ENCODE assay signal across 15 cellular contexts in the genomic region with DNA sequence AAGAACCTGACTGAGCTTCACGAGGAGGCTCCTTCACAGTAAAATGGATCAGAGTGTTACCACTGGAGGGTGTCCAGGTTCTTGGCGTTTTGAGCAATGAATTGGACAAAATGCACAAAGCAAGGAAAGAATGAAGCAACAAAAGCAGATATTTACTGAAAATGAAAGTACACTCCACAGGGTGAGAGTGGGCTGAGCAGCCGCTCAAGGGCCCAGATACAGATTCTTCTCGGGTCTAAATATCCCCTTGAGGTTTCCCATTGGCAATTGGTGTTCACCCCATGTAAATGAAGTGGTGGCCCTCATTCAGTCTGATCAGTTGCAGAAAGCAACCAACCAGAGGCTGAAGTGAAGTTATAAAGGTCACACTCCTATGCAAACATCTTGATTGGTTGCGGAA.
A peak's percentile ranks its signal among the peaks of the same experiment; 100 is the strongest.
DNase-seq lines count a peak whose midpoint lies in the region; ATAC-seq, FAIRE-seq and TF ChIP-seq lines count a peak whose summit lies in the region.
"Had no signal": no experiment of that assay in that cellular context is flagged by ENCODE, and none has a peak within 500 bp of the region (broad histone marks: within the 10 kb centered on the region; RNA-seq: fewer than 3 reads in every experiment).

No MANE protein-coding gene starts in this region.

- H2AFZ ChIP-seq in GM12878 (ENCODE audit: control insufficient read depth, low read depth, low read length): no peak overlapping the region

- H3K79me2 ChIP-seq in GM12878 (ENCODE audit: control insufficient read depth, insufficient read depth, low read length): no peaks in the 10 kb centered on the region

- H3K27me3 Mint-ChIP-seq in activated naive CD8-positive, alpha-beta T cell treated with anti-CD3 and anti-CD28 coated beads for 36 hours: no peaks in the 10 kb centered on the region
- no peaks in the 10 kb centered on the region for H3K27me3 Mint-ChIP-seq in activated naive CD8-positive, alpha-beta T cell treated with anti-CD3 and anti-CD28 coated beads, Interleukin-2, amount 50 U/mL, for 24 hours
- no peaks in the 10 kb centered on the region for H3K27me3 Mint-ChIP-seq in Caco-2 (ENCODE audit: insufficient read depth, unreplicated experiment)
- H3K27me3 Mint-ChIP-seq: CD4-positive, alpha-beta T cell had no signal

- H3K36me3 ChIP-seq in Caco-2 (ENCODE audit: control insufficient read depth, insufficient read depth, low read length) (peaks cover 3% of the 10 kb centered on the region; the same call in 1 of the 2 replicates), GM12878 (ENCODE audit: control insufficient read depth in 2 of 2, insufficient read depth in 2 of 2, low read length in 1 of 2) (peaks cover 14 to 15% of the 10 kb centered on the region in 2 experiments), psoas muscle (ENCODE audit: insufficient read depth in 1 of 2, low read depth in 1 of 2) (peaks cover 0 to 35% of the 10 kb centered on the region in 2 donors), left ventricle myocardium inferior (peaks cover 30% of the 10 kb centered on the region)

- POLR2A ChIA-PET in Caco-2 (lab: Charles Lee): no interaction called here
- POLR2A ChIA-PET in GM12878 (lab: Charles Lee): no interaction called here

- no peak for ATAC-seq in activated naive CD8-positive, alpha-beta T cell treated with anti-CD3 and anti-CD28 coated beads, Interleukin-2, amount 50 U/mL, for 24 hours
- ATAC-seq in GM12878 (no peak), psoas muscle (no peak)

- H3K27ac ChIP-seq in GM12878 (ENCODE audit: control insufficient read depth, insufficient read depth) (no peak overlapping the region), psoas muscle (no peak overlapping the region), left ventricle myocardium inferior (replicated peaks) (no peak overlapping the region)
- H3K27ac ChIP-seq: C4-2B had no signal

- no peak overlapping the region for H3K9ac ChIP-seq in GM12878 (ENCODE audit: control insufficient read depth, insufficient read depth, low read length)

- H3K27me3 ChIP-seq in Caco-2 (replicated peaks; ENCODE audit: control insufficient read depth, insufficient read depth, low read length) (no peaks in the 10 kb centered on the region), GM12878 (replicated peaks in 1 of 2; ENCODE audit: control insufficient read depth in 2 of 2, insufficient read depth in 2 of 2, low read length in 1 of 2) (no peaks in the 10 kb centered on the region), psoas muscle (ENCODE audit: insufficient read depth in 3 of 3, low read length in 2 of 3) (no peaks in the 10 kb centered on the region), left ventricle myocardium inferior (ENCODE audit: low read depth) (no peaks in the 10 kb centered on the region)
- H3K27me3 ChIP-seq: BE2C had no signal

- WGBS in GM12878 (ENCODE audit: insufficient coverage, insufficient replicate concordance, low lambda C conversion rate, missing lambda C conversion rate): 39% methylated on average over 5 of the region's 5 CpGs
- 92 to 96% (median 96%) methylated on average over 5 of the region's 5 CpGs for WGBS in psoas muscle, 3 donors

- RAD21 ChIA-PET in GM12878 (lab: Charles Lee; ENCODE audit: unreplicated experiment): no interaction called here

- H3K9me3 Mint-ChIP-seq in activated naive CD8-positive, alpha-beta T cell treated with anti-CD3 and anti-CD28 coated beads for 36 hours: peaks cover 9% of the 10 kb centered on the region
- no peaks in the 10 kb centered on the region for H3K9me3 Mint-ChIP-seq in activated naive CD8-positive, alpha-beta T cell treated with anti-CD3 and anti-CD28 coated beads, Interleukin-2, amount 50 U/mL, for 24 hours
- H3K9me3 Mint-ChIP-seq in Caco-2 (ENCODE audit: unreplicated experiment): no peaks in the 10 kb centered on the region

- H4K20me1 ChIP-seq in GM12878 (ENCODE audit: control insufficient read depth, insufficient read depth): no peaks in the 10 kb centered on the region

- SMC1A ChIA-PET in GM12878 (lab: Charles Lee; ENCODE audit: uncharacterized antibody, unreplicated experiment): no interaction called here

- no peak for FAIRE-seq in GM12878 (lab: Jason Lieb, UNC)

- CTCF ChIA-PET in Caco-2 (lab: Charles Lee) (no interaction called here), GM12878 (lab: Yijun Ruan, JAX) (interaction anchor here (2.1 kb wide), 1 partner anchor 10 kb away, joined by 6 read pairs; no protein-coding TSS in a partner anchor)

- no peak for DNase-seq in activated naive CD8-positive, alpha-beta T cell treated with anti-CD3 and anti-CD28 coated beads for 36 hours
- DNase-seq in activated naive CD8-positive, alpha-beta T cell treated with anti-CD3 and anti-CD28 coated beads, Interleukin-2, amount 50 U/mL, for 24 hours: no peak
- DNase-seq in Caco-2: peak in 1 of 2 experiments; percentile 5
- no peak for DNase-seq in GM12878 (ENCODE audit: low read depth, low spot score)
- no peak for DNase-seq in psoas muscle
- DNase-seq in left ventricle myocardium inferior: no peak
- DNase-seq: ACHN; BE2C; CD4-positive, alpha-beta T cell; DMS153; DMS79; GDM1; GOT3; H7 had no signal

- TF ChIP-seq RAD21 in GM12878 (IDR thresholded peaks at IDR 0.05; ENCODE audit: insufficient read depth, low read depth, low read length): no peak

- peaks cover 39% of the 10 kb centered on the region for H3K36me3 Mint-ChIP-seq in activated naive CD8-positive, alpha-beta T cell treated with anti-CD3 and anti-CD28 coated beads for 36 hours
- peaks cover 24% of the 10 kb centered on the region for H3K36me3 Mint-ChIP-seq in activated naive CD8-positive, alpha-beta T cell treated with anti-CD3 and anti-CD28 coated beads, Interleukin-2, amount 50 U/mL, for 24 hours (ENCODE audit: low read depth)
- H3K36me3 Mint-ChIP-seq in Caco-2 (ENCODE audit: insufficient read depth, unreplicated experiment): peaks cover 92% of the 10 kb centered on the region

- H3K4me3 Mint-ChIP-seq in activated naive CD8-positive, alpha-beta T cell treated with anti-CD3 and anti-CD28 coated beads for 36 hours: no peak overlapping the region
- H3K4me3 Mint-ChIP-seq in activated naive CD8-positive, alpha-beta T cell treated with anti-CD3 and anti-CD28 coated beads, Interleukin-2, amount 50 U/mL, for 24 hours: no peak overlapping the region
- H3K4me3 Mint-ChIP-seq in Caco-2 (ENCODE audit: unreplicated experiment): no peak overlapping the region
- H3K4me3 Mint-ChIP-seq: CD4-positive, alpha-beta T cell had no signal

- TF ChIP-seq CTCF in Caco-2 (IDR thresholded peaks at IDR 0.05; ENCODE audit: insufficient read depth in 1 of 2, low read depth in 1 of 2, low read length in 1 of 2, severe bottlenecking in 1 of 2, unreplicated experiment in 1 of 2) (no peak), GM12878 (IDR thresholded peaks at IDR 0.05 in 2 of 3, conservative IDR thresholded peaks at IDR 0.05 in 1 of 3; ENCODE audit: control insufficient read depth in 2 of 3, extremely low read depth in 1 of 3, insufficient read depth in 1 of 3, low read depth in 3 of 3, low read length in 3 of 3) (no peak), psoas muscle (IDR thresholded peaks at IDR 0.05) (no peak), left ventricle myocardium inferior (IDR thresholded peaks at IDR 0.05; ENCODE audit: borderline replicate concordance) (no peak)

- no peak for TF ChIP-seq EP300 in GM12878 (IDR thresholded peaks at IDR 0.05; ENCODE audit: borderline replicate concordance in 1 of 2, control insufficient read depth in 1 of 2, low read depth in 2 of 2, low read length in 2 of 2)

- intact Hi-C loops in Caco-2 (cut with micrococcal nuclease; ENCODE audit: unreplicated experiment): no loop called here
- intact Hi-C loops in GM12878 (cut with micrococcal nuclease; ENCODE audit: unreplicated experiment): no loop called here
- intact Hi-C loops in psoas muscle (cut with DNase I): no loop called here
- intact Hi-C loops in left ventricle myocardium inferior (cut with micrococcal nuclease): no loop called here

- H3K4me3 ChIP-seq in Caco-2 (ENCODE audit: low read depth, low read length) (no peak overlapping the region), GM12878 (no peak overlapping the region), psoas muscle (no peak overlapping the region), left ventricle myocardium inferior (no peak overlapping the region)

- in situ Hi-C loops in GM12878 (cut with MboI): no loop called here

- H3K4me1 Mint-ChIP-seq in activated naive CD8-positive, alpha-beta T cell treated with anti-CD3 and anti-CD28 coated beads for 36 hours: peaks cover 4% of the 10 kb centered on the region
- peaks cover 2% of the 10 kb centered on the region for H3K4me1 Mint-ChIP-seq in activated naive CD8-positive, alpha-beta T cell treated with anti-CD3 and anti-CD28 coated beads, Interleukin-2, amount 50 U/mL, for 24 hours
- H3K4me1 Mint-ChIP-seq in Caco-2 (ENCODE audit: low read depth, unreplicated experiment): peaks cover 9% of the 10 kb centered on the region

- H3K4me2 ChIP-seq in GM12878 (ENCODE audit: control insufficient read depth, insufficient read depth): no peak overlapping the region

- H3K9me3 ChIP-seq in Caco-2 (no peaks in the 10 kb centered on the region; the same call in 1 of the 2 replicates), GM12878 (replicated peaks; ENCODE audit: control insufficient read depth, insufficient read depth, low read length) (peaks cover 12% of the 10 kb centered on the region), psoas muscle (no peaks in the 10 kb centered on the region), left ventricle myocardium inferior (replicated peaks) (peaks cover 9% of the 10 kb centered on the region)
- H3K9me3 ChIP-seq: BE2C had no signal

- peak overlapping the region; percentile 2 for H3K27ac Mint-ChIP-seq in activated naive CD8-positive, alpha-beta T cell treated with anti-CD3 and anti-CD28 coated beads for 36 hours
- no peak overlapping the region for H3K27ac Mint-ChIP-seq in activated naive CD8-positive, alpha-beta T cell treated with anti-CD3 and anti-CD28 coated beads, Interleukin-2, amount 50 U/mL, for 24 hours
- no peak overlapping the region for H3K27ac Mint-ChIP-seq in Caco-2 (ENCODE audit: unreplicated experiment)
- H3K27ac Mint-ChIP-seq: CD4-positive, alpha-beta T cell had no signal

- H3K4me1 ChIP-seq in Caco-2 (no peaks in the 10 kb centered on the region), GM12878 (ENCODE audit: control insufficient read depth, insufficient read depth, low read length) (peaks cover 3% of the 10 kb centered on the region), psoas muscle (no peaks in the 10 kb centered on the region), left ventricle myocardium inferior (peaks cover 31% of the 10 kb centered on the region)
- H3K4me1 ChIP-seq: BE2C had no signal

- TF ChIP-seq POLR2A in GM12878 (IDR thresholded peaks at IDR 0.05; ENCODE audit: low read depth, low read length): no peak

- BruUV-seq in Caco-2 (replicated peaks; lab: Mats Ljungman, UMichigan) (TSS peak; percentile 10), GM12878 (replicated peaks; lab: Mats Ljungman, UMichigan) (TSS peak; percentile 27)

TF ChIP-seq in GM12878, 131 proteins besides CTCF, POLR2A, EP300 and RAD21 (continues in another document):
- TF ChIP-seq SREBF2 (IDR thresholded peaks at IDR 0.05; ENCODE audit: low read length): no peak
- no peak for TF ChIP-seq DPF2 (IDR thresholded peaks at IDR 0.05)
- no peak for TF ChIP-seq ZNF207 (IDR thresholded peaks at IDR 0.05; ENCODE audit: borderline replicate concordance)
- no peak for TF ChIP-seq MTA2 (IDR thresholded peaks at IDR 0.05; ENCODE audit: low read depth)
- TF ChIP-seq LARP7 (IDR thresholded peaks at IDR 0.05): no peak
- no peak for TF ChIP-seq IKZF2 (IDR thresholded peaks at IDR 0.05)
- no peak for TF ChIP-seq CHD2 (IDR thresholded peaks at IDR 0.05; ENCODE audit: borderline replicate concordance, low read depth, low read length)
